In genomic region chr11:26987726-26988125, GRCh38 we compare ENCODE assay signal across 25 cellular contexts. TPM values are rescaled to one million over a fixed set of nuclear protein-coding genes. Genes with fewer than 3 reads are reported as not detected.
A peak's percentile ranks its signal among the peaks of the same experiment; 100 is the strongest.
DNase-seq lines count a peak whose midpoint lies in the region; ATAC-seq, FAIRE-seq and TF ChIP-seq lines count a peak whose summit lies in the region.
"Had no signal": no experiment of that assay in that cellular context is flagged by ENCODE, and none has a peak within 500 bp of the region (broad histone marks: within the 10 kb centered on the region; RNA-seq: fewer than 3 reads in every experiment).

No MANE protein-coding gene starts in this region.

- peak overlapping the region; percentile 33 for H3K27ac Mint-ChIP-seq in HFFc6
- H3K27ac Mint-ChIP-seq: CD4-positive, alpha-beta T cell; GM23338; H9 had no signal

- no peaks in the 10 kb centered on the region for H3K27me3 ChIP-seq in ACC112 (ENCODE audit: insufficient read depth, low read length)
- no peaks in the 10 kb centered on the region for H3K27me3 ChIP-seq in bronchial epithelial cell (ENCODE audit: control insufficient read depth, insufficient read depth, low read length)
- H3K27me3 ChIP-seq in osteoblast (ENCODE audit: insufficient read depth, low read length) = no peaks in the 10 kb centered on the region
- H3K27me3 ChIP-seq: BLaER1 had no signal

- peaks cover 9% of the 10 kb centered on the region for H3K9me3 Mint-ChIP-seq in HFFc6

- H3K4me1 Mint-ChIP-seq in HFFc6 (ENCODE audit: low read depth) = peaks cover 58% of the 10 kb centered on the region

- H2AFZ ChIP-seq in ACC112 (ENCODE audit: low read length, unreplicated experiment) (peak overlapping the region; percentile 54), osteoblast (ENCODE audit: low read length) (no peak overlapping the region)
- H2AFZ ChIP-seq: GM23338 had no signal

- TF ChIP-seq CTCF in HFFc6 (IDR thresholded peaks at IDR 0.05) (no peak), bronchial epithelial cell (IDR thresholded peaks at IDR 0.05; ENCODE audit: insufficient read depth, low read length, severe bottlenecking) (no peak), osteoblast (IDR thresholded peaks at IDR 0.05; ENCODE audit: extremely low read depth, low read depth, low read length) (no peak)

- H3K36me3 ChIP-seq in ACC112 (ENCODE audit: insufficient read depth, low read length) (no peaks in the 10 kb centered on the region), bronchial epithelial cell (ENCODE audit: control insufficient read depth, insufficient read depth, low read length) (no peaks in the 10 kb centered on the region), osteoblast (ENCODE audit: insufficient read depth, low read length) (no peaks in the 10 kb centered on the region)
- H3K36me3 ChIP-seq: BLaER1 had no signal

- FAIRE-seq in bronchial epithelial cell (lab: Jason Lieb, UNC) = no peak
- FAIRE-seq: D721Med, GM19239 had no signal

- H3K27me3 Mint-ChIP-seq in HFFc6 (ENCODE audit: insufficient read depth) = no peaks in the 10 kb centered on the region
- H3K27me3 Mint-ChIP-seq: CD4-positive, alpha-beta T cell had no signal

- H3K4me3 ChIP-seq in ACC112 (ENCODE audit: low read depth, low read length) (no peak overlapping the region), bronchial epithelial cell (ENCODE audit: low read depth, low read length) (no peak overlapping the region), osteoblast (ENCODE audit: insufficient read depth, low read length) (no peak overlapping the region)
- H3K4me3 ChIP-seq: BLaER1, GM23338 had no signal

- no peak for ATAC-seq in GM21717 (IDR thresholded peaks at IDR 0.05; ENCODE audit: unreplicated experiment)
- ATAC-seq in GM18502 (IDR thresholded peaks at IDR 0.05; ENCODE audit: poor library complexity, unreplicated experiment) = no peak
- ATAC-seq in HG02571 (IDR thresholded peaks at IDR 0.05; ENCODE audit: unreplicated experiment) = no peak
- ATAC-seq: GM23338 had no signal

- no peaks in the 10 kb centered on the region for H3K9me3 ChIP-seq in osteoblast (ENCODE audit: low read depth, low read length)

- H3K79me2 ChIP-seq in ACC112 (ENCODE audit: control insufficient read depth, insufficient read depth, low read length, unreplicated experiment) = no peaks in the 10 kb centered on the region
- H3K79me2 ChIP-seq in osteoblast (ENCODE audit: insufficient read depth, low read length) = no peaks in the 10 kb centered on the region

- H3K27ac ChIP-seq in ACC112 (ENCODE audit: low read depth, low read length) (peak overlapping the region; percentile 14; the same call in 1 of the 2 replicates), osteoblast (ENCODE audit: low read depth, low read length) (no peak overlapping the region)
- H3K27ac ChIP-seq: BLaER1 had no signal

- no peaks in the 10 kb centered on the region for H4K20me1 ChIP-seq in osteoblast (ENCODE audit: insufficient read depth, low read length)
- H4K20me1 ChIP-seq: BLaER1 had no signal

- DNase-seq in HFFc6 (no peak), bronchial epithelial cell (ENCODE audit: low read depth) (peak; percentile 66), osteoblast (ENCODE audit: insufficient read length, low spot score, missing footprints) (peak; percentile 58)
- DNase-seq: CD4-positive, alpha-beta T cell; H9; NCI-H1048; NCI-H1417; NCI-H1694; NCI-H2029 treated with DMSO at 0.1 percent for 48 hours; NCI-H446 treated with DMSO at 0.1 percent for 48 hours; NCI-H526; NCI-H82; RPMI8226; SHP77; SW 1271 had no signal

- no peak overlapping the region for H3K4me2 ChIP-seq in osteoblast (ENCODE audit: insufficient read depth, low read length)
- H3K4me2 ChIP-seq: BLaER1, GM23338 had no signal

- peaks cover 8% of the 10 kb centered on the region for H3K36me3 Mint-ChIP-seq in HFFc6 (ENCODE audit: low read depth)

- H3K4me3 Mint-ChIP-seq in HFFc6 = no peak overlapping the region
- H3K4me3 Mint-ChIP-seq: CD4-positive, alpha-beta T cell; GM23338; H9 had no signal

- H3K4me1 ChIP-seq in ACC112 (ENCODE audit: control insufficient read depth, insufficient read depth, low read length, unreplicated experiment) = peaks cover 21% of the 10 kb centered on the region
- peaks cover 23% of the 10 kb centered on the region for H3K4me1 ChIP-seq in osteoblast (ENCODE audit: insufficient read depth, low read length)
- H3K4me1 ChIP-seq: BLaER1 had no signal

RNA-seq across cellular contexts. Expression of gene FIBIN, which starts 6.2 kb away (rescaled TPM):
- total RNA-seq in HFFc6 (2021; fragmentation: NEBNext Ultra II Directional; extraction: Animal tissue kit (Norgen Biotek cat#: 25700)) = 100 to 1,000 TPM in 1 of 6 experiments, 10 to 100 TPM in 5; 38.9 to 101 (median 40.4) TPM
- total RNA-seq in bronchial epithelial cell = 14.2 and 33.4 TPM in 2 replicates
- total RNA-seq in osteoblast = 22.1 and 30.0 TPM in 2 replicates
- total RNA-seq: A172; CD4-positive, alpha-beta T cell; H9 had no signal

RNA-seq across cellular contexts. Expression of gene BBOX1, which starts 52.9 kb away (rescaled TPM):
- not detected for total RNA-seq in HFFc6 (2021; fragmentation: NEBNext Ultra II Directional; extraction: Animal tissue kit (Norgen Biotek cat#: 25700))
- total RNA-seq in bronchial epithelial cell (1.3 and 5.6 TPM in 2 replicates), osteoblast (under 0.01 and 0.36 TPM in 2 replicates)
- total RNA-seq: A172; CD4-positive, alpha-beta T cell; G401; GM23338; H9 had no signal
